28 cellular contexts compared by ENCODE assay signal in the genomic region with DNA sequence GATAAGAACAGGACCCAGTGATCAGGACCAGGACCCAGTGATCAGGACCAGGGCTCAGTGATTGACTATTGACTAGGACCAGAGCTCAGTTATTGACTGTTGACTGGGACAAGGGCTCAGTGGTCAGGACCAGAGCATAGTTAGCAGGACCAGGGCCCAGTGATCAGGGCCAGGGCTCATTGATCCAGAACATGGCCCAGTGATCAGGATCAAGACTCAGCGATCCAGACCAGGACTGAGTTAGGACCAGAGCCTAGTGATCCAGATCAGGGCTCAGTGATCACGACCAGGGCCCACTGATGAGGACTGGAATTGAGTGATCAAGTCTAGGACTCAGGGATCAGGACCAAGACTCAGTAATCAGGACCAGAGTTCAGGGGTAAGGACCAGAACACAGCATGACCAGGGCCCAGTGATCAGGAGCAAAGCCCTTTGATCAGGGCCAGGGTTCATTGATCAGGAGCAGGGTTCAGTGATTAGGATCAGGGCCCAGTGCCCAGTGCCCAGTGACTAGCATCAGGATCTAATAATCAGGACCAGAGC.
DNase-seq lines count a peak whose midpoint lies in the region; ATAC-seq, FAIRE-seq and TF ChIP-seq lines count a peak whose summit lies in the region.
"Had no signal": no experiment of that assay in that cellular context is flagged by ENCODE, and none has a peak within 500 bp of the region (broad histone marks: within the 10 kb centered on the region; RNA-seq: fewer than 3 reads in every experiment).

No MANE protein-coding gene starts in this region.

- peaks cover 53 to 69% of the 10 kb centered on the region in 2 donors for H3K4me1 Mint-ChIP-seq in stimulated activated naive B cell treated with anti-CD40 and anti-IgM and Interleukin-4, amounts not matched to agents 10 μg/mL and 1 μg/mL and 100 μg/mL, for 72 hours

- no peak for ATAC-seq in HepG2
- ATAC-seq in stimulated activated naive B cell treated with anti-CD40 and anti-IgM and Interleukin-4, amounts not matched to agents 10 μg/mL and 1 μg/mL and 100 μg/mL, for 72 hours (replicated peaks), result no peak

- H3K4me2 ChIP-seq in HepG2 (ENCODE audit: low read depth, low read length) (no peak overlapping the region), OCI-LY7 (ENCODE audit: low read length) (peak overlapping the region; percentile 72)
- H3K4me2 ChIP-seq: smooth muscle cell had no signal

- no peak overlapping the region for H3K27ac ChIP-seq in liver (ENCODE audit: low read depth in 1 of 2, low read length in 2 of 2)
- no peak overlapping the region for H3K27ac ChIP-seq in HepG2 (ENCODE audit: extremely low read length, insufficient read depth, low read length)
- peak overlapping the region; percentile 97 for H3K27ac ChIP-seq in OCI-LY7 (ENCODE audit: low read depth, low read length, poor library complexity, severe bottlenecking)
- no peak overlapping the region for H3K27ac ChIP-seq in kidney (ENCODE audit: low read depth in 2 of 2, low read length in 2 of 2)
- H3K27ac ChIP-seq: BLaER1 treated with 17β-estradiol and CSF1 and Interleukin-3, amounts not matched to agents 10 nM and 100 nM; brain microvascular endothelial cell; epithelial cell of prostate; GM23248; neutrophil; thoracic aorta; VCaP had no signal

- H3K4me1 ChIP-seq in liver (ENCODE audit: control insufficient read depth in 4 of 4, insufficient read depth in 4 of 4, low read length in 3 of 4) (peaks cover 0 to 4% (median 0%) of the 10 kb centered on the region in 4 donors), HepG2 (ENCODE audit: insufficient read depth, low read length) (no peaks in the 10 kb centered on the region), OCI-LY7 (ENCODE audit: insufficient read depth, low read length, poor library complexity, severe bottlenecking) (peaks cover 76% of the 10 kb centered on the region), kidney (ENCODE audit: control insufficient read depth in 1 of 2, insufficient read depth in 1 of 2, low read depth in 1 of 2, low read length in 2 of 2) (no peaks in the 10 kb centered on the region)
- H3K4me1 ChIP-seq: Caco-2 had no signal

- intact Hi-C loops in HepG2 (cut with micrococcal nuclease; ENCODE audit: unreplicated experiment), result no loop called here
- intact Hi-C loops in OCI-LY7 (cut with micrococcal nuclease; ENCODE audit: unreplicated experiment), result loop anchor here (5.0 kb wide), 1 partner anchor 115 kb away; no protein-coding TSS in a partner anchor
- intact Hi-C loops in kidney (cut with DNase I), result loop anchor here (10.0 kb wide), 1 partner anchor 118 kb away; no protein-coding TSS in a partner anchor

- no peaks in the 10 kb centered on the region for H3K79me2 ChIP-seq in HepG2 (ENCODE audit: insufficient read depth, low read length)
- peaks cover 11% of the 10 kb centered on the region; the same call in 1 of the 2 replicates for H3K79me2 ChIP-seq in OCI-LY7 (ENCODE audit: insufficient read depth, low read depth, low read length)

- BruUV-seq in HepG2 (replicated peaks; lab: Mats Ljungman, UMichigan) (no TSS peak), OCI-LY7 (replicated peaks; lab: Mats Ljungman, UMichigan) (no TSS peak)

- no peaks in the 10 kb centered on the region for H3K27me3 ChIP-seq in liver (ENCODE audit: control insufficient read depth in 4 of 4, insufficient read depth in 4 of 4, low read length in 3 of 4)
- H3K27me3 ChIP-seq in HepG2 (ENCODE audit: control insufficient read depth in 1 of 2, insufficient read depth in 2 of 2, low read length in 2 of 2), result peaks cover 0 to 3% of the 10 kb centered on the region in 2 experiments; a peak in 2 of 5 replicates
- H3K27me3 ChIP-seq: BLaER1 treated with 17β-estradiol and CSF1 and Interleukin-3, amounts not matched to agents 10 nM and 100 nM; brain microvascular endothelial cell; neutrophil had no signal

- H3K9ac ChIP-seq in liver (ENCODE audit: low read depth in 1 of 2, low read length in 2 of 2) (no peak overlapping the region), HepG2 (ENCODE audit: insufficient read depth, low read depth, low read length) (no peak overlapping the region), kidney (ENCODE audit: low read length in 2 of 2) (no peak overlapping the region)
- H3K9ac ChIP-seq: GM23248 had no signal

- H3K36me3 ChIP-seq in liver (ENCODE audit: control insufficient read depth in 4 of 4, insufficient read depth in 3 of 4, low read depth in 1 of 4, low read length in 3 of 4) (no peaks in the 10 kb centered on the region), HepG2 (replicated peaks in 1 of 2; ENCODE audit: control insufficient read depth in 1 of 2, insufficient read depth in 2 of 2, low read length in 2 of 2) (no peaks in the 10 kb centered on the region), OCI-LY7 (ENCODE audit: insufficient read depth, low read length) (no peaks in the 10 kb centered on the region), kidney (ENCODE audit: control insufficient read depth in 1 of 2, insufficient read depth in 2 of 2, low read length in 2 of 2) (no peaks in the 10 kb centered on the region)
- H3K36me3 ChIP-seq: BLaER1 treated with 17β-estradiol and CSF1 and Interleukin-3, amounts not matched to agents 10 nM and 100 nM; brain microvascular endothelial cell; neutrophil; thoracic aorta had no signal

- CTCF ChIA-PET in HepG2 (lab: Yijun Ruan, JAX; ENCODE audit: low intra/inter-chr PET ratio, low total read pairs), result no interaction called here
- CTCF ChIA-PET in OCI-LY7 (lab: Charles Lee; ENCODE audit: unreplicated experiment), result no interaction called here

- FAIRE-seq in HepG2 (lab: Jason Lieb, UNC) (no peak), kidney (lab: Jason Lieb, UNC) (no peak)

- in situ Hi-C loops in HepG2 (cut with HindIII; ENCODE audit: extremely low pct_ligation_motif_present, low pct_unique_long_range_greater_than_20kb), result no loop called here

- peaks cover 3 to 8% of the 10 kb centered on the region in 2 donors for H3K9me3 Mint-ChIP-seq in stimulated activated naive B cell treated with anti-CD40 and anti-IgM and Interleukin-4, amounts not matched to agents 10 μg/mL and 1 μg/mL and 100 μg/mL, for 72 hours
- H3K9me3 Mint-ChIP-seq: T-helper 1 cell treated with Interleukin-12 subunit alpha and Interleukin-12 subunit beta and Interleukin-4 antibody, amounts not matched to agents 30 μg/mL and 1 μg/mL, for 36 hours had no signal

- H3K4me3 Mint-ChIP-seq in stimulated activated naive B cell treated with anti-CD40 and anti-IgM and Interleukin-4, amounts not matched to agents 10 μg/mL and 1 μg/mL and 100 μg/mL, for 72 hours, result no peak overlapping the region
- H3K4me3 Mint-ChIP-seq: HFFc6; T-helper 1 cell treated with Interleukin-12 subunit alpha and Interleukin-12 subunit beta and Interleukin-4 antibody, amounts not matched to agents 30 μg/mL and 1 μg/mL, for 36 hours had no signal

- no peaks in the 10 kb centered on the region for H4K20me1 ChIP-seq in HepG2 (ENCODE audit: insufficient read depth, low read length)
- no peaks in the 10 kb centered on the region for H4K20me1 ChIP-seq in OCI-LY7 (ENCODE audit: insufficient read depth, low read length)
- H4K20me1 ChIP-seq: BLaER1 treated with 17β-estradiol and CSF1 and Interleukin-3, amounts not matched to agents 10 nM and 100 nM had no signal

- POLR2A ChIA-PET in HepG2 (lab: Yijun Ruan, JAX) (no interaction called here), OCI-LY7 (lab: Charles Lee) (interaction anchor here (1.3 kb wide), 1 partner anchor 117 kb away, joined by 4 read pairs; no protein-coding TSS in a partner anchor)

- H3K9me3 ChIP-seq in liver (ENCODE audit: control insufficient read depth in 4 of 4, low read length in 3 of 4), result no peaks in the 10 kb centered on the region
- H3K9me3 ChIP-seq in HepG2 (ENCODE audit: low read length), result no peaks in the 10 kb centered on the region
- no peaks in the 10 kb centered on the region for H3K9me3 ChIP-seq in OCI-LY7 (ENCODE audit: low read length)
- H3K9me3 ChIP-seq in kidney (ENCODE audit: control insufficient read depth in 1 of 2, low read length in 2 of 2), result no peaks in the 10 kb centered on the region
- H3K9me3 ChIP-seq: BLaER1 treated with 17β-estradiol and CSF1 and Interleukin-3, amounts not matched to agents 10 nM and 100 nM; Caco-2; neutrophil; thoracic aorta had no signal

- H3K27ac Mint-ChIP-seq in stimulated activated naive B cell treated with anti-CD40 and anti-IgM and Interleukin-4, amounts not matched to agents 10 μg/mL and 1 μg/mL and 100 μg/mL, for 72 hours, result peak overlapping the region; percentile 96
- H3K27ac Mint-ChIP-seq: HFFc6 had no signal

- H2AFZ ChIP-seq in HepG2 (ENCODE audit: low read length), result no peak overlapping the region
- H2AFZ ChIP-seq in OCI-LY7 (ENCODE audit: low read length), result no peak overlapping the region
- H2AFZ ChIP-seq: GM23248 had no signal

- TF ChIP-seq RAD21 in liver (IDR thresholded peaks at IDR 0.05) (no peak), HepG2 (CRISPR knock-in tag; IDR thresholded peaks at IDR 0.05) (no peak)

- H3K9me2 ChIP-seq in OCI-LY7 (ENCODE audit: insufficient read depth, low read length), result no peaks in the 10 kb centered on the region

- no peaks in the 10 kb centered on the region for H3K27me3 Mint-ChIP-seq in stimulated activated naive B cell treated with anti-CD40 and anti-IgM and Interleukin-4, amounts not matched to agents 10 μg/mL and 1 μg/mL and 100 μg/mL, for 72 hours

- peaks cover 6 to 19% of the 10 kb centered on the region in 2 donors for H3K36me3 Mint-ChIP-seq in stimulated activated naive B cell treated with anti-CD40 and anti-IgM and Interleukin-4, amounts not matched to agents 10 μg/mL and 1 μg/mL and 100 μg/mL, for 72 hours

- WGBS in liver, result 63% methylated on average over 2 of the region's 2 CpGs
- no CpG with 5 or more reads among the region's 2 CpGs for WGBS in HepG2 (ENCODE audit: low lambda C conversion rate)

- DNase-seq in HepG2 (ENCODE audit: low spot score), result no peak
- DNase-seq in OCI-LY7 (ENCODE audit: low spot score), result no peak
- peak; percentile 44 for DNase-seq in kidney
- no peak for DNase-seq in stimulated activated naive B cell treated with anti-CD40 and anti-IgM and Interleukin-4, amounts not matched to agents 10 μg/mL and 1 μg/mL and 100 μg/mL, for 72 hours
- DNase-seq in cerebellum (ENCODE audit: low spot score), result no peak
- no peak for DNase-seq in nucleus accumbens (lab: John Stamatoyannopoulos, UW)
- DNase-seq in NCI-H2107 (lab: John Stamatoyannopoulos, UW), result no peak
- DNase-seq: ACHN; activated CD4-positive, alpha-beta T cell treated with anti-CD3 and anti-CD28 coated beads, Interleukin-2, amount 50 U/mL, for 1 hour; brain microvascular endothelial cell; DND-41; GM23248; HFFc6; KBM-7; mammary epithelial cell; NCI-H1436 treated with DMSO at 0.1 percent for 48 hours; NCI-H2171 treated with DMSO at 0.1 percent for 48 hours; NCI-H526; stimulated activated CD4-positive, alpha-beta T cell treated with anti-CD3 and anti-CD28 coated beads, Interleukin-2, amount 100 ng/mL, for 24 hours had no signal

- no peak for TF ChIP-seq POLR2A in HepG2 (IDR thresholded peaks at IDR 0.05; ENCODE audit: insufficient read depth in 1 of 2, low read depth in 2 of 2, low read length in 2 of 2)

- TF ChIP-seq CTCF in liver (IDR thresholded peaks at IDR 0.05; ENCODE audit: low read depth, low read length, missing input control), result no peak
- TF ChIP-seq CTCF in HepG2 (CRISPR knock-in tag; IDR thresholded peaks at IDR 0.05), result no peak
- no peak for TF ChIP-seq CTCF in OCI-LY7 (conservative IDR thresholded peaks at IDR 0.05; ENCODE audit: low read length)
- TF ChIP-seq CTCF in kidney (IDR thresholded peaks at IDR 0.05; ENCODE audit: borderline replicate concordance, extremely low read depth, insufficient read depth), result no peak

- no peak for TF ChIP-seq EP300 in HepG2 (IDR thresholded peaks at IDR 0.05; ENCODE audit: low read depth in 2 of 2, low read length in 2 of 2)
- TF ChIP-seq EP300 in HepG2 (CRISPR knock-in tag; IDR thresholded peaks at IDR 0.05; ENCODE audit: borderline replicate concordance), result no peak

- H3K4me3 ChIP-seq in liver (ENCODE audit: low read depth in 1 of 3, low read length in 3 of 3) (no peak overlapping the region), HepG2 (replicated peaks in 1 of 3; ENCODE audit: insufficient read depth in 1 of 3, low read depth in 2 of 3, low read length in 3 of 3) (no peak overlapping the region), OCI-LY7 (ENCODE audit: low read depth, low read length, poor library complexity, severe bottlenecking) (peak overlapping the region; percentile 52), kidney (ENCODE audit: low read length in 2 of 2) (no peak overlapping the region)
- H3K4me3 ChIP-seq: BLaER1 treated with 17β-estradiol and CSF1 and Interleukin-3, amounts not matched to agents 10 nM and 100 nM; GM23248; smooth muscle cell; thoracic aorta had no signal
